8 cellular contexts compared by ENCODE assay signal in the genomic region with DNA sequence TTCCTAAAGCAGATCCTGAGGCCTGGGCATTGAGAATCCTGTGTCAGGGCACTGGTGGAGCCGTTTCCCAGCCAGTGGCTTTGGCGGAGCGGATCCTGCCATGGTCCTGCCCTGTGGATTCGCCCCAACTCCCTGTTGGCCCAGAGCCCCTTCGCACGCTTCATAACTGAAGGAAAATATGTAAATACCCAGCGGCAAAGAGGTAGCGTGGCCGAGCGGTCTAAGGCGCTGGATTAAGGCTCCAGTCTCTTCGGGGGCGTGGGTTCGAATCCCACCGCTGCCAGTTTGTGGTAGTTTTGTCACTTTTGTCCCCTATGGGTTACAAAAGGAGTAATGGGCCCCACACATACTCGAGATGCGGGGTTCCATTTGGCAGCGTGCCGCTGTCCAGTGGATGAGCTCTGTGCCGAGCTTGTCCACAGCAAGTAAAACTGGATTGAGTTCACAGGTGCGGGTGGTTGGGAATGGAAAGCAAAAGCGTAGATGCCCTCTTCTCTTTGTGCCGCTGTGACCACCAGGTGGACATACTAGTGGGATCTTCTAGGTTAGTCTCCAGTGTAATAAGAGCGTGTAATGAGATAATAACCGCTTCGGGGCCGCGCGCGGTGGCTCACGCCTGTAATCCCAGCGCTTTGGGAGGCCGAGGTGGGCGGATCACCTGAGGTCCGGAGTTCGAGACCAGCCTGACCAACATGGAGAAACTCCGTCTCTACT. TPM values are rescaled to one million over a fixed set of nuclear protein-coding genes. Genes with fewer than 3 reads are reported as not detected.
A peak's percentile ranks its signal among the peaks of the same experiment; 100 is the strongest.
DNase-seq lines count a peak whose midpoint lies in the region; ATAC-seq, FAIRE-seq and TF ChIP-seq lines count a peak whose summit lies in the region.

No MANE protein-coding gene starts in this region.

- RAD21 ChIA-PET in GM12878 (lab: Charles Lee; ENCODE audit: unreplicated experiment), result interaction anchor here (1.0 to 6.9 kb wide), 6 partner anchors 10 to 74 kb away, joined by 5 to 72 read pairs (median 8); a partner anchor contains a TSS

- intact Hi-C loops in GM12878 (cut with micrococcal nuclease; ENCODE audit: unreplicated experiment), result loop anchor here (1.0 to 2.0 kb wide), 2 partner anchors 14 to 73 kb away; a partner anchor contains a TSS

- CTCF ChIA-PET in CD8-positive, alpha-beta memory T cell (lab: Charles Lee), result interaction anchor here (1.1 to 11.3 kb wide), 4 partner anchors 20 to 47 kb away, joined by 4 to 164 read pairs (median 22); a partner anchor contains a TSS
- CTCF ChIA-PET in GM12878 (lab: Yijun Ruan, JAX), result interaction anchor here (0.7 to 7.6 kb wide), 10 partner anchors 15 to 380 kb away, joined by 3 to 96 read pairs (median 4); a partner anchor contains a TSS

- H3K27me3 ChIP-seq in CD8-positive, alpha-beta memory T cell (ENCODE audit: insufficient read depth, low read length, poor library complexity, severe bottlenecking), result no peaks in the 10 kb centered on the region
- no peaks in the 10 kb centered on the region for H3K27me3 ChIP-seq in GM12878 (replicated peaks in 1 of 2; ENCODE audit: control insufficient read depth in 2 of 2, insufficient read depth in 2 of 2, low read length in 1 of 2)

- SMC1A ChIA-PET in GM12878 (lab: Charles Lee; ENCODE audit: uncharacterized antibody, unreplicated experiment), result interaction anchor here (1.0 to 4.5 kb wide), 4 partner anchors 19 to 37 kb away, joined by 3 to 40 read pairs (median 7); a partner anchor contains a TSS

- H2AFZ ChIP-seq in GM12878 (ENCODE audit: control insufficient read depth, low read depth, low read length), result peak overlapping the region; percentile 73

- no peaks in the 10 kb centered on the region for H4K20me1 ChIP-seq in GM12878 (ENCODE audit: control insufficient read depth, insufficient read depth)

- H3K27ac ChIP-seq in CD8-positive, alpha-beta memory T cell (ENCODE audit: low read depth, low read length), result peak overlapping the region; percentile 83
- H3K27ac ChIP-seq in GM12878 (ENCODE audit: control insufficient read depth, insufficient read depth), result peak overlapping the region; percentile 84; the same call in 1 of the 2 replicates

- POLR2A ChIA-PET in CD8-positive, alpha-beta memory T cell (lab: Charles Lee), result interaction anchor here (0.7 to 6.3 kb wide), 7 partner anchors 18 to 357 kb away, joined by 3 to 168 read pairs (median 30); a partner anchor contains a TSS
- POLR2A ChIA-PET in GM12878 (lab: Charles Lee), result interaction anchor here (0.7 to 4.4 kb wide), 8 partner anchors 11 to 60 kb away, joined by 3 to 20 read pairs (median 10); a partner anchor contains a TSS

- H3K4me1 ChIP-seq in CD8-positive, alpha-beta memory T cell (ENCODE audit: insufficient read depth, low read length), result peaks cover 9% of the 10 kb centered on the region
- peaks cover 8% of the 10 kb centered on the region for H3K4me1 ChIP-seq in GM12878 (ENCODE audit: control insufficient read depth, insufficient read depth, low read length)

- H3K4me2 ChIP-seq in GM12878 (ENCODE audit: control insufficient read depth, insufficient read depth), result peak overlapping the region; percentile 94

- TF ChIP-seq POLR2A in GM12878 (IDR thresholded peaks at IDR 0.05; ENCODE audit: low read depth, low read length), result no peak

- no peaks in the 10 kb centered on the region for H3K9me3 ChIP-seq in CD8-positive, alpha-beta memory T cell (ENCODE audit: low read length)
- H3K9me3 ChIP-seq in GM12878 (replicated peaks; ENCODE audit: control insufficient read depth, insufficient read depth, low read length), result no peaks in the 10 kb centered on the region

- peak overlapping the region; percentile 92 to 100 (median 96) for H3K27ac Mint-ChIP-seq in CD8-positive, alpha-beta memory T cell

- peak in 1 of 2 experiments; percentile 54; a peak in 1 of 4 replicates for TF ChIP-seq EP300 in GM12878 (IDR thresholded peaks at IDR 0.05; ENCODE audit: borderline replicate concordance in 1 of 2, control insufficient read depth in 1 of 2, low read depth in 2 of 2, low read length in 2 of 2)

- WGBS in GM12878 (ENCODE audit: insufficient coverage, insufficient replicate concordance, low lambda C conversion rate, missing lambda C conversion rate), result under 1% methylated on average over 37 of the region's 37 CpGs

- no peaks in the 10 kb centered on the region; the same call in 1 of the 2 replicates for H3K79me2 ChIP-seq in GM12878 (ENCODE audit: control insufficient read depth, insufficient read depth, low read length)

- H3K36me3 Mint-ChIP-seq in CD8-positive, alpha-beta memory T cell, result peaks cover 0 to 36% (median 0%) of the 10 kb centered on the region in 3 donors

- no peak for FAIRE-seq in GM12878 (lab: Jason Lieb, UNC)

- peak overlapping the region; percentile 11 for H3K4me3 ChIP-seq in CD8-positive, alpha-beta memory T cell (ENCODE audit: low read length)
- peak overlapping the region; percentile 95; the same call in 1 of the 2 replicates for H3K4me3 ChIP-seq in GM12878

- TF ChIP-seq CTCF in GM12878 (IDR thresholded peaks at IDR 0.05 in 2 of 3, conservative IDR thresholded peaks at IDR 0.05 in 1 of 3; ENCODE audit: control insufficient read depth in 2 of 3, extremely low read depth in 1 of 3, insufficient read depth in 1 of 3, low read depth in 3 of 3, low read length in 3 of 3), result peak in 1 of 3 experiments; percentile 31; a peak in 1 of 6 replicates

- H3K4me1 Mint-ChIP-seq in CD8-positive, alpha-beta memory T cell, result peaks cover 45 to 66% (median 57%) of the 10 kb centered on the region in 3 donors

- H3K27me3 Mint-ChIP-seq in CD8-positive, alpha-beta memory T cell, result peaks cover 0 to 39% of the 10 kb centered on the region in 2 donors

- H3K36me3 ChIP-seq in CD8-positive, alpha-beta memory T cell (ENCODE audit: insufficient read depth, low read length), result no peaks in the 10 kb centered on the region
- no peaks in the 10 kb centered on the region for H3K36me3 ChIP-seq in GM12878 (ENCODE audit: control insufficient read depth in 2 of 2, insufficient read depth in 2 of 2, low read length in 1 of 2)

- in situ Hi-C loops in GM12878 (cut with MboI), result loop anchor here (10.0 kb wide), 1 partner anchor 67 kb away; no protein-coding TSS in a partner anchor

- H3K4me3 Mint-ChIP-seq in CD8-positive, alpha-beta memory T cell, result peak overlapping the region; percentile 94 to 100 (median 97)

- TF ChIP-seq RAD21 in GM12878 (IDR thresholded peaks at IDR 0.05; ENCODE audit: insufficient read depth, low read depth, low read length), result no peak

- peak in 4 of 5 donors; percentile 22 to 68 (median 46) for DNase-seq in CD8-positive, alpha-beta memory T cell
- DNase-seq in NCI-H460 (ENCODE audit: extremely low read depth, low read depth), result peak; percentile 89
- DNase-seq in GM12878 (ENCODE audit: low read depth, low spot score), result no peak
- peak; percentile 79 for DNase-seq in iris pigment epithelial cell (ENCODE audit: low read depth)
- DNase-seq in stimulated activated CD4-positive, alpha-beta T cell treated with anti-CD3 and anti-CD28 coated beads, Interleukin-12 subunit alpha, Interleukin-12 subunit beta, amount 100 ng/mL, for 4 hours, result peak; percentile 69
- DNase-seq in DMS79 (lab: John Stamatoyannopoulos, UW), result no peak
- no peak for DNase-seq in anterior cingulate cortex (lab: John Stamatoyannopoulos, UW)

- BruUV-seq in GM12878 (replicated peaks; lab: Mats Ljungman, UMichigan), result no TSS peak

- peak overlapping the region; percentile 86 for H3K9ac ChIP-seq in GM12878 (ENCODE audit: control insufficient read depth, insufficient read depth, low read length)

- ATAC-seq in GM12878 (peak; percentile 4), HG02588 (IDR thresholded peaks at IDR 0.05; ENCODE audit: unreplicated experiment) (no peak)

- peaks cover 0 to 18% (median 12%) of the 10 kb centered on the region in 5 donors for H3K9me3 Mint-ChIP-seq in CD8-positive, alpha-beta memory T cell

RNA-seq across cellular contexts. Expression of a gene that starts 17.3 kb away (rescaled TPM):
- 1 to 10 TPM; 2.2 to 2.3 TPM for total RNA-seq in CD8-positive, alpha-beta memory T cell
- polyA plus RNA-seq in CD8-positive, alpha-beta memory T cell, result 0.74 TPM
- 46.8 and 54.3 TPM in 2 replicates for total RNA-seq in NCI-H460 (2014; rRNA removed; shearing (Covaris generic))
- polyA plus RNA-seq in NCI-H460 (2014; cell fraction: nucleus; rRNA removed), result 52.9 and 66.6 TPM in 2 replicates
- 0.59 and 0.84 TPM in 2 replicates for total RNA-seq in GM12878 (2013; cell fraction: nucleolus; rRNA removed)
- total RNA-seq in GM12878 (2014; rRNA removed), result 0.54 and 1.1 TPM in 2 replicates
- 0.22 and 0.46 TPM in 2 replicates for total RNA-seq in GM12878 (2014; rRNA removed; fragmentation: Illumina TruSeq; extraction: Trizol)
- 0.38 and 0.96 TPM in 2 replicates for total RNA-seq in GM12878 (2021)
- polyA plus RNA-seq in GM12878 (2011; ENCODE audit: low read depth), result 1.1 TPM
- polyA plus RNA-seq in GM12878 (2011; rRNA removed), result 1.6 TPM in 2 replicates
- polyA plus RNA-seq in GM12878 (2011; cell fraction: cytosol; rRNA removed), result 0.97 and 1.0 TPM in 2 replicates
- 2.2 and 2.4 TPM in 2 replicates for polyA plus RNA-seq in GM12878 (2011; cell fraction: nucleus; rRNA removed)
- polyA plus RNA-seq in GM12878 (2012), result 0.87 and 1.7 TPM in 2 replicates
- polyA plus RNA-seq in GM12878 (2014; fragmentation: Illumina TruSeq; extraction: Trizol), result 0.32 and 0.33 TPM in 2 replicates
- polyA plus RNA-seq in GM12878 (2014; fragmentation: Nextera tagmentation; extraction: Ambion mirVana), result under 1 TPM; 0.02 to 0.20 TPM
- polyA plus RNA-seq in GM12878 (2014; rRNA removed), result 0.84 and 1.1 TPM in 2 replicates
- polyA plus RNA-seq in GM12878 (2016; fragmentation: Nextera tagmentation; extraction: Ambion mirVana), result 1 to 10 TPM in 1 of 2 experiments, under 1 TPM in 1; 0.44 to 1.3 TPM
- polyA minus RNA-seq in GM12878 (2011; rRNA and poly(A)+ RNA removed), result 0.80 and 0.88 TPM in 2 replicates
- polyA minus RNA-seq in GM12878 (2011; cell fraction: cytosol; rRNA and poly(A)+ RNA removed), result 0.83 and 1.1 TPM in 2 replicates
- polyA minus RNA-seq in GM12878 (2011; cell fraction: nucleus; rRNA and poly(A)+ RNA removed), result 0.73 and 1.5 TPM in 2 replicates

RNA-seq across cellular contexts. Expression of a gene that starts 35.4 kb away (rescaled TPM):
- 10 to 100 TPM; 35.2 to 42.7 TPM for total RNA-seq in CD8-positive, alpha-beta memory T cell
- 2.2 TPM for polyA plus RNA-seq in CD8-positive, alpha-beta memory T cell
- total RNA-seq in NCI-H460 (2014; rRNA removed; shearing (Covaris generic)), result 25.7 and 32.2 TPM in 2 replicates
- polyA plus RNA-seq in NCI-H460 (2014; cell fraction: nucleus; rRNA removed), result 100 and 108 TPM in 2 replicates
- 30.1 and 34.3 TPM in 2 replicates for total RNA-seq in GM12878 (2013; cell fraction: nucleolus; rRNA removed)
- 16.0 and 17.2 TPM in 2 replicates for total RNA-seq in GM12878 (2014; rRNA removed)
- 10.5 and 10.6 TPM in 2 replicates for total RNA-seq in GM12878 (2014; rRNA removed; fragmentation: Illumina TruSeq; extraction: Trizol)
- 24.6 and 28.9 TPM in 2 replicates for total RNA-seq in GM12878 (2021)
- polyA plus RNA-seq in GM12878 (2011; ENCODE audit: low read depth), result 11.5 TPM
- 14.8 and 17.7 TPM in 2 replicates for polyA plus RNA-seq in GM12878 (2011; rRNA removed)
- 16.4 and 21.9 TPM in 2 replicates for polyA plus RNA-seq in GM12878 (2011; cell fraction: cytosol; rRNA removed)
- polyA plus RNA-seq in GM12878 (2011; cell fraction: nucleus; rRNA removed), result 173 and 195 TPM in 2 replicates
- 21.7 and 28.2 TPM in 2 replicates for polyA plus RNA-seq in GM12878 (2012)
- 9.4 and 10.6 TPM in 2 replicates for polyA plus RNA-seq in GM12878 (2014; fragmentation: Illumina TruSeq; extraction: Trizol)
- polyA plus RNA-seq in GM12878 (2014; fragmentation: Nextera tagmentation; extraction: Ambion mirVana), result 1 to 10 TPM; 1.0 to 3.2 TPM
- 21.5 and 24.4 TPM in 2 replicates for polyA plus RNA-seq in GM12878 (2014; rRNA removed)
- polyA plus RNA-seq in GM12878 (2016; fragmentation: Nextera tagmentation; extraction: Ambion mirVana), result 1 to 10 TPM; 5.2 to 5.5 TPM
- polyA minus RNA-seq in GM12878 (2011; rRNA and poly(A)+ RNA removed), result 8.6 and 10.9 TPM in 2 replicates
- 6.8 and 7.5 TPM in 2 replicates for polyA minus RNA-seq in GM12878 (2011; cell fraction: cytosol; rRNA and poly(A)+ RNA removed)
- 16.0 and 24.7 TPM in 2 replicates for polyA minus RNA-seq in GM12878 (2011; cell fraction: nucleus; rRNA and poly(A)+ RNA removed)

RNA-seq across cellular contexts. Expression of a gene that starts 40.3 kb away (rescaled TPM):
- not detected for total RNA-seq in CD8-positive, alpha-beta memory T cell
- polyA plus RNA-seq in CD8-positive, alpha-beta memory T cell, result not detected
- total RNA-seq in NCI-H460 (2014; rRNA removed; shearing (Covaris generic)), result not detected in 2 replicates
- polyA plus RNA-seq in NCI-H460 (2014; cell fraction: nucleus; rRNA removed), result not detected in 2 replicates
- 0.20 and 0.56 TPM in 2 replicates for total RNA-seq in GM12878 (2013; cell fraction: nucleolus; rRNA removed)
- total RNA-seq in GM12878 (2014; rRNA removed), result not detected in 2 replicates
- total RNA-seq in GM12878 (2014; rRNA removed; fragmentation: Illumina TruSeq; extraction: Trizol), result not detected in 2 replicates
- not detected in 2 replicates for total RNA-seq in GM12878 (2021)
- not detected for polyA plus RNA-seq in GM12878 (2011; ENCODE audit: low read depth)
- 0.14 and 0.26 TPM in 2 replicates for polyA plus RNA-seq in GM12878 (2011; rRNA removed)
- polyA plus RNA-seq in GM12878 (2011; cell fraction: cytosol; rRNA removed), result 0.09 and 0.13 TPM in 2 replicates
- 0.22 and 0.25 TPM in 2 replicates for polyA plus RNA-seq in GM12878 (2011; cell fraction: nucleus; rRNA removed)
- not detected in 2 replicates for polyA plus RNA-seq in GM12878 (2012)
- polyA plus RNA-seq in GM12878 (2014; fragmentation: Illumina TruSeq; extraction: Trizol), result 0.11 TPM in 1 of 2 replicates, not detected in the other
- not detected for polyA plus RNA-seq in GM12878 (2014; fragmentation: Nextera tagmentation; extraction: Ambion mirVana)
- not detected in 2 replicates for polyA plus RNA-seq in GM12878 (2014; rRNA removed)
- polyA plus RNA-seq in GM12878 (2016; fragmentation: Nextera tagmentation; extraction: Ambion mirVana), result not detected
- polyA minus RNA-seq in GM12878 (2011; rRNA and poly(A)+ RNA removed), result 0.05 and 0.88 TPM in 2 replicates
- not detected in 2 replicates for polyA minus RNA-seq in GM12878 (2011; cell fraction: cytosol; rRNA and poly(A)+ RNA removed)
- 0.24 and 0.29 TPM in 2 replicates for polyA minus RNA-seq in GM12878 (2011; cell fraction: nucleus; rRNA and poly(A)+ RNA removed)

RNA-seq across cellular contexts. Expression of a gene that starts 56.0 kb away (rescaled TPM):
- total RNA-seq in CD8-positive, alpha-beta memory T cell, result 1,000 to 10,000 TPM; 2,341 to 2,398 TPM
- 1,821 TPM for polyA plus RNA-seq in CD8-positive, alpha-beta memory T cell
- 6,972 and 7,071 TPM in 2 replicates for total RNA-seq in NCI-H460 (2014; rRNA removed; shearing (Covaris generic))
- 4,584 and 4,689 TPM in 2 replicates for polyA plus RNA-seq in NCI-H460 (2014; cell fraction: nucleus; rRNA removed)
- total RNA-seq in GM12878 (2013; cell fraction: nucleolus; rRNA removed), result 1,060 and 1,082 TPM in 2 replicates
- total RNA-seq in GM12878 (2014; rRNA removed) (6,385 and 6,584 TPM in 2 replicates), GM12878 (2014; rRNA removed; fragmentation: Illumina TruSeq; extraction: Trizol) (4,111 and 4,251 TPM in 2 replicates), GM12878 (2021) (2,742 and 2,873 TPM in 2 replicates)
- 2,498 TPM for polyA plus RNA-seq in GM12878 (2011; ENCODE audit: low read depth)
- polyA plus RNA-seq in GM12878 (2011; rRNA removed) (2,058 and 4,963 TPM in 2 replicates), GM12878 (2014; fragmentation: Illumina TruSeq; extraction: Trizol) (2,869 and 4,083 TPM in 2 replicates), GM12878 (2014; fragmentation: Nextera tagmentation; extraction: Ambion mirVana) (1,000 to 10,000 TPM; 3,729 to 5,412 TPM), GM12878 (2014; rRNA removed) (5,813 and 5,897 TPM in 2 replicates), GM12878 (2016; fragmentation: Nextera tagmentation; extraction: Ambion mirVana) (1,000 to 10,000 TPM; 1,365 to 1,424 TPM)
- 6,471 and 7,747 TPM in 2 replicates for polyA plus RNA-seq in GM12878 (2011; cell fraction: cytosol; rRNA removed)
- polyA plus RNA-seq in GM12878 (2011; cell fraction: nucleus; rRNA removed), result 2,792 and 3,345 TPM in 2 replicates
- 4,319 and 4,635 TPM in 2 replicates for polyA plus RNA-seq in GM12878 (2012)
- 6,568 and 9,193 TPM in 2 replicates for polyA minus RNA-seq in GM12878 (2011; rRNA and poly(A)+ RNA removed)
- polyA minus RNA-seq in GM12878 (2011; cell fraction: cytosol; rRNA and poly(A)+ RNA removed), result 1,862 and 1,930 TPM in 2 replicates
- polyA minus RNA-seq in GM12878 (2011; cell fraction: nucleus; rRNA and poly(A)+ RNA removed), result 910 and 1,213 TPM in 2 replicates

RNA-seq across cellular contexts. Expression of a gene that starts 56.7 kb away (rescaled TPM):
- not detected for total RNA-seq in CD8-positive, alpha-beta memory T cell
- polyA plus RNA-seq in CD8-positive, alpha-beta memory T cell, result not detected
- not detected in 2 replicates for total RNA-seq in NCI-H460 (2014; rRNA removed; shearing (Covaris generic))
- polyA plus RNA-seq in NCI-H460 (2014; cell fraction: nucleus; rRNA removed), result not detected in 2 replicates
- total RNA-seq in GM12878 (2013; cell fraction: nucleolus; rRNA removed), result 1.1 and 2.0 TPM in 2 replicates
- 0.05 TPM in 1 of 2 replicates, not detected in the other for total RNA-seq in GM12878 (2014; rRNA removed)
- total RNA-seq in GM12878 (2014; rRNA removed; fragmentation: Illumina TruSeq; extraction: Trizol), result not detected in 2 replicates
- total RNA-seq in GM12878 (2021), result not detected in 2 replicates
- 0.18 TPM for polyA plus RNA-seq in GM12878 (2011; ENCODE audit: low read depth)
- 3.2 and 4.4 TPM in 2 replicates for polyA plus RNA-seq in GM12878 (2011; rRNA removed)
- polyA plus RNA-seq in GM12878 (2011; cell fraction: cytosol; rRNA removed), result 3.7 and 4.0 TPM in 2 replicates
- 1.9 and 4.3 TPM in 2 replicates for polyA plus RNA-seq in GM12878 (2011; cell fraction: nucleus; rRNA removed)
- 0.18 and 0.20 TPM in 2 replicates for polyA plus RNA-seq in GM12878 (2012)
- not detected in 2 replicates for polyA plus RNA-seq in GM12878 (2014; fragmentation: Illumina TruSeq; extraction: Trizol)
- not detected for polyA plus RNA-seq in GM12878 (2014; fragmentation: Nextera tagmentation; extraction: Ambion mirVana)
- polyA plus RNA-seq in GM12878 (2014; rRNA removed), result not detected in 2 replicates
- under 1 TPM in 1 of 2 experiments, not detected in 1; 0.20 TPM for polyA plus RNA-seq in GM12878 (2016; fragmentation: Nextera tagmentation; extraction: Ambion mirVana)
- polyA minus RNA-seq in GM12878 (2011; rRNA and poly(A)+ RNA removed), result 3.6 and 4.9 TPM in 2 replicates
- polyA minus RNA-seq in GM12878 (2011; cell fraction: cytosol; rRNA and poly(A)+ RNA removed), result 0.53 and 1.8 TPM in 2 replicates
- 0.85 and 0.86 TPM in 2 replicates for polyA minus RNA-seq in GM12878 (2011; cell fraction: nucleus; rRNA and poly(A)+ RNA removed)

Comparison
In these comparisons a context has a peak if more than half of its experiments do, and no peak if none do; other contexts are left out.
1. DNase-seq: peak in CD8-positive, alpha-beta memory T cell (4 of 5), NCI-H460 (single experiment), iris pigment epithelial cell (single experiment) and stimulated activated CD4-positive, alpha-beta T cell treated with anti-CD3 and anti-CD28 coated beads, Interleukin-12 subunit alpha, Interleukin-12 subunit beta, amount 100 ng/mL, for 4 hours (single experiment); none in GM12878 (single experiment), DMS79 (single experiment) and anterior cingulate cortex (0 of 58).
2. RNA of a gene that starts 17.3 kb away (total RNA-seq): 46.8 to 54.3 TPM in NCI-H460; 2.2 to 2.3 TPM in CD8-positive, alpha-beta memory T cell and 0.22 to 1.1 TPM in GM12878; every median in the first group is over 10 times any median in the second.